Comparison of ENCODE assay signal across 13 cellular contexts in the genomic region with DNA sequence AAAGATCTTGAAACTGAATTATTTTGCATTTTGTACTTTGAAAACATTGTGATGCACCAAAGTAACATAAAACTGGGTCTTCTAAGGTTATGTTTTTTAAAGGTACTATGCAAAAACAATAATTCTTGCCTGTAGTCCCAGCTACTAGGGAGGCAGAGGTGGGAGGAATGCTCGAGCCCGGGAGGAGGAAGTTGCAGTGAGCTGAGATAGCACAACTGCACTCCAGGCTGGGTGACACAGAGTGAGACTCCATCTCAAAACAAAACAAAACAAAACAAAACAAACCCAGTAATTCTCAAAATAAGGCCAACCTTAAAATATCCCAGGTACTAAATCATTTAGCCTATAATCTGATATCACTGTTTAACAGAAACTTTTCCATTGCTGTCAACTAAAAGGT.
DNase-seq lines count a peak whose midpoint lies in the region; ATAC-seq, FAIRE-seq and TF ChIP-seq lines count a peak whose summit lies in the region.
"Had no signal": no experiment of that assay in that cellular context is flagged by ENCODE, and none has a peak within 500 bp of the region (broad histone marks: within the 10 kb centered on the region; RNA-seq: fewer than 3 reads in every experiment).

No MANE protein-coding gene starts in this region.

- DNase-seq in ACHN (peak; percentile 41), NB4 (ENCODE audit: low read depth) (peak; percentile 60), endothelial cell (ENCODE audit: low spot score) (peak; percentile 9), GM12891 (ENCODE audit: insufficient read length, low spot score) (no peak)
- DNase-seq in activated CD4-positive, alpha-beta T cell treated with anti-CD3 and anti-CD28 coated beads for 4 hours: no peak
- no peak for DNase-seq in activated naive CD4-positive, alpha-beta T cell treated with Interleukin-2 at 50 U/mL for 16 hours
- no peak for DNase-seq in activated CD4-positive, alpha-beta T cell treated with anti-CD3 and anti-CD28 coated beads for 36 hours
- DNase-seq: gastrocnemius medialis; NCI-H1694; stimulated activated CD4-positive, alpha-beta T cell treated with anti-CD3 and anti-CD28 coated beads, Interleukin-12 subunit alpha, Interleukin-12 subunit beta, amount 100 ng/mL, for 4 hours had no signal

- H3K9me3 Mint-ChIP-seq in endothelial cell (ENCODE audit: unreplicated experiment): no peaks in the 10 kb centered on the region
- H3K9me3 Mint-ChIP-seq in activated CD4-positive, alpha-beta T cell treated with anti-CD3 and anti-CD28 coated beads for 36 hours (ENCODE audit: low read depth): no peaks in the 10 kb centered on the region
- H3K9me3 Mint-ChIP-seq: central memory CD8-positive, alpha-beta T cell; stimulated activated naive CD8-positive, alpha-beta T cell treated with anti-CD3 and anti-CD28 coated beads, Interleukin-15, Interleukin-2, amounts not matched to agents 100 ng/mL and 50 ng/mL, for 24 hours had no signal

- no peaks in the 10 kb centered on the region for H3K4me1 Mint-ChIP-seq in endothelial cell (ENCODE audit: unreplicated experiment)
- peaks cover 10% of the 10 kb centered on the region for H3K4me1 Mint-ChIP-seq in activated CD4-positive, alpha-beta T cell treated with anti-CD3 and anti-CD28 coated beads for 36 hours

- CTCF ChIA-PET in activated CD4-positive, alpha-beta T cell treated with anti-CD3 and anti-CD28 coated beads for 36 hours (lab: Charles Lee): no interaction called here

- no peak overlapping the region for H3K27ac Mint-ChIP-seq in endothelial cell (ENCODE audit: unreplicated experiment)
- no peak overlapping the region for H3K27ac Mint-ChIP-seq in activated CD4-positive, alpha-beta T cell treated with anti-CD3 and anti-CD28 coated beads for 36 hours
- H3K27ac Mint-ChIP-seq: stimulated activated naive CD8-positive, alpha-beta T cell treated with anti-CD3 and anti-CD28 coated beads, Interleukin-15, Interleukin-2, amounts not matched to agents 100 ng/mL and 50 ng/mL, for 24 hours had no signal

- TF ChIP-seq CTCF in NB4 (IDR thresholded peaks at IDR 0.05; ENCODE audit: low read depth, low read length) (no peak), endothelial cell (IDR thresholded peaks at IDR 0.05; ENCODE audit: unreplicated experiment) (no peak)

- POLR2A ChIA-PET in activated CD4-positive, alpha-beta T cell treated with anti-CD3 and anti-CD28 coated beads for 36 hours (lab: Charles Lee): no interaction called here

- FAIRE-seq in GM12891 (lab: Jason Lieb, UNC): no peak

- in situ Hi-C loops in ACHN (cut with HindIII; ENCODE audit: low pct_ligation_motif_present, low pct_unique_long_range_greater_than_20kb, low sequenced_read_pairs): no loop called here

- ATAC-seq in GM21786 (IDR thresholded peaks at IDR 0.05; ENCODE audit: unreplicated experiment): peak; percentile 56
- ATAC-seq in activated CD4-positive, alpha-beta T cell treated with anti-CD3 and anti-CD28 coated beads for 36 hours: no peak
- ATAC-seq: gastrocnemius medialis had no signal

- no peak overlapping the region for H3K4me3 ChIP-seq in NB4 (ENCODE audit: low read depth, low read length)
- H3K4me3 ChIP-seq: gastrocnemius medialis had no signal

- no peaks in the 10 kb centered on the region for H3K36me3 Mint-ChIP-seq in endothelial cell (ENCODE audit: low read depth, unreplicated experiment)
- no peaks in the 10 kb centered on the region for H3K36me3 Mint-ChIP-seq in activated CD4-positive, alpha-beta T cell treated with anti-CD3 and anti-CD28 coated beads for 36 hours (ENCODE audit: low read depth)

- H3K27me3 Mint-ChIP-seq in endothelial cell (ENCODE audit: unreplicated experiment): no peaks in the 10 kb centered on the region
- no peaks in the 10 kb centered on the region for H3K27me3 Mint-ChIP-seq in activated CD4-positive, alpha-beta T cell treated with anti-CD3 and anti-CD28 coated beads for 36 hours
- H3K27me3 Mint-ChIP-seq: central memory CD8-positive, alpha-beta T cell; stimulated activated naive CD8-positive, alpha-beta T cell treated with anti-CD3 and anti-CD28 coated beads, Interleukin-15, Interleukin-2, amounts not matched to agents 100 ng/mL and 50 ng/mL, for 24 hours had no signal

- no peak overlapping the region for H3K4me3 Mint-ChIP-seq in endothelial cell (ENCODE audit: unreplicated experiment)
- no peak overlapping the region for H3K4me3 Mint-ChIP-seq in activated CD4-positive, alpha-beta T cell treated with anti-CD3 and anti-CD28 coated beads for 36 hours
- H3K4me3 Mint-ChIP-seq: central memory CD8-positive, alpha-beta T cell; stimulated activated naive CD8-positive, alpha-beta T cell treated with anti-CD3 and anti-CD28 coated beads, Interleukin-15, Interleukin-2, amounts not matched to agents 100 ng/mL and 50 ng/mL, for 24 hours had no signal

- intact Hi-C loops in activated CD4-positive, alpha-beta T cell treated with anti-CD3 and anti-CD28 coated beads for 36 hours (cut with DNase I, micrococcal nuclease): no loop called here

- no peak for TF ChIP-seq POLR2A in NB4 (IDR thresholded peaks at IDR 0.05; ENCODE audit: extremely low read depth, insufficient read length)
- no peak for TF ChIP-seq POLR2A in GM12891 (IDR thresholded peaks at IDR 0.05; ENCODE audit: low read depth, low read length)

TF ChIP-seq in GM12891, 5 proteins besides CTCF, POLR2A, EP300 and RAD21:
- no peak for TF ChIP-seq POU2F2 (IDR thresholded peaks at IDR 0.05; ENCODE audit: low read depth, low read length)
- no peak for TF ChIP-seq POLR2AphosphoS5 (IDR thresholded peaks at IDR 0.05; ENCODE audit: low read depth, low read length)
- no peak for TF ChIP-seq TAF1 (IDR thresholded peaks at IDR 0.05; ENCODE audit: low read depth, low read length)
- no peak for TF ChIP-seq SPI1 (IDR thresholded peaks at IDR 0.05; ENCODE audit: low read depth, low read length)
- no peak for TF ChIP-seq PAX5 (IDR thresholded peaks at IDR 0.05; ENCODE audit: insufficient read depth, low read length, severe bottlenecking)

Comparison
In these comparisons a context has a peak if more than half of its experiments do, and no peak if none do; other contexts are left out.
1. DNase-seq: peak in ACHN (single experiment), NB4 (single experiment) and endothelial cell (single experiment); none in activated CD4-positive, alpha-beta T cell treated with anti-CD3 and anti-CD28 coated beads for 4 hours (0 of 2), activated naive CD4-positive, alpha-beta T cell treated with Interleukin-2 at 50 U/mL for 16 hours (single experiment), GM12891 (single experiment) and activated CD4-positive, alpha-beta T cell treated with anti-CD3 and anti-CD28 coated beads for 36 hours (single experiment).